30 cellular contexts compared by ENCODE assay signal in the genomic region with DNA sequence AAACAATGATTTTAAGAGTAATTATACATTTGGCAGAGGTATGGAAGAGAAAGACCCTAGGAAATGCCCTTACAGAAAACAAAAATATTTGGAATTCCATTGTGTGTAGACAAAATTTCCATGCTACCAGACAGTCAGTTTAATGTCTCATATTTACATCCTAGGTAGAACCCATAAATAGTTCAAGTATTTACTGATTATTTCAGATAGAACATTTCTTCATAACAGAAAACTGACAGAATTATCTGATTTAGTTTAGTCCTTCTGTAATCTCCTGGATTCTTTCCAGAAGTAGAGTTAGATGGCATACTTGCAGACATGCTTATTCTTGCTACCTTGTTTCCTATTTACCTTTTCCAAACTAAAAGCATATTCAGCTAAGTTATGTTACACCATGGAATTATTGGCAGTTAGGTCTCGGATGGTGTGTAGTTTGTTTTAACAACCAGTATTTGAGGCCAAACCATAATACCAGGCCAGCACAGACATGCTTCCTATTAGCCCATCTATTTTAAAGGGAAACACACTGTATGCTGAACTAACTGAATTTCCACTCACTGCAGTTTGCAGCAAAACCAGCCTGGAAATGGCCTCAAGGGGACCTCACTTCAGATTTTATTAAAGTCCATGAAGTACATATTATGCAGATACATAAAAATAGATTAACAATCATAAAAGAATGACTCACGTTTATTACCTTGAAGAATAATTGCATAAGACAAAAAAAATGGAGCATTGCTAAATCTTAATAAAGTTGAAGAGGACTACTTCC.
A peak's percentile ranks its signal among the peaks of the same experiment; 100 is the strongest.
DNase-seq lines count a peak whose midpoint lies in the region; ATAC-seq and TF ChIP-seq lines count a peak whose summit lies in the region.
"Had no signal": no experiment of that assay in that cellular context is flagged by ENCODE, and none has a peak within 500 bp of the region (broad histone marks: within the 10 kb centered on the region; RNA-seq: fewer than 3 reads in every experiment).

No MANE protein-coding gene starts in this region.

- intact Hi-C loops in ovary (cut with DNase I) (no loop called here), Right ventricle myocardium superior (cut with DNase I) (no loop called here)

- H3K4me1 Mint-ChIP-seq in mesothelial cell of epicardium: peaks cover 9% of the 10 kb centered on the region
- H3K4me1 Mint-ChIP-seq: B cell; central memory CD8-positive, alpha-beta T cell had no signal

- H3K4me3 ChIP-seq in choroid plexus epithelial cell (ENCODE audit: low read depth, low read length) (no peak overlapping the region), ovary (no peak overlapping the region)
- H3K4me3 ChIP-seq: gastroesophageal sphincter, GM23338, hepatocyte, thoracic aorta, vagina had no signal

- TF ChIP-seq CTCF in C4-2B (conservative IDR thresholded peaks at IDR 0.05) (peak; percentile 8; the same call in 1 of the 2 replicates), choroid plexus epithelial cell (conservative IDR thresholded peaks at IDR 0.05; ENCODE audit: low read depth, low read length) (no peak), mesothelial cell of epicardium (IDR thresholded peaks at IDR 0.05; ENCODE audit: unreplicated experiment) (no peak), ovary (IDR thresholded peaks at IDR 0.05) (no peak)

- H3K4me3 Mint-ChIP-seq in mesothelial cell of epicardium: no peak overlapping the region
- H3K4me3 Mint-ChIP-seq: B cell; CD8-positive, alpha-beta T cell; central memory CD8-positive, alpha-beta T cell; dendritic cell treated with granulocyte-macrophage colony-stimulating factor and Interleukin-4, amounts not matched to agents 40 ng/mL and 50 ng/mL, for 4 days; GM23338; stimulated activated naive CD8-positive, alpha-beta T cell treated with anti-CD3 and anti-CD28 coated beads, Interleukin-15, Interleukin-2, amounts not matched to agents 100 ng/mL and 50 ng/mL, for 24 hours had no signal

- WGBS in ovary, 3 donors: 52 to 56% (median 54%) methylated on average over 2 of the region's 2 CpGs

- H3K9me3 Mint-ChIP-seq in mesothelial cell of epicardium: no peaks in the 10 kb centered on the region
- H3K9me3 Mint-ChIP-seq: dendritic cell treated with granulocyte-macrophage colony-stimulating factor and Interleukin-4, amounts not matched to agents 40 ng/mL and 50 ng/mL, for 4 days; GM23338; stimulated activated naive CD8-positive, alpha-beta T cell treated with anti-CD3 and anti-CD28 coated beads, Interleukin-15, Interleukin-2, amounts not matched to agents 100 ng/mL and 50 ng/mL, for 24 hours had no signal

- TF ChIP-seq POLR2A in ovary (IDR thresholded peaks at IDR 0.05): no peak

- no peaks in the 10 kb centered on the region for H3K27me3 Mint-ChIP-seq in mesothelial cell of epicardium (ENCODE audit: low read depth)
- H3K27me3 Mint-ChIP-seq: central memory CD8-positive, alpha-beta T cell; dendritic cell treated with granulocyte-macrophage colony-stimulating factor and Interleukin-4, amounts not matched to agents 40 ng/mL and 50 ng/mL, for 4 days; stimulated activated naive CD8-positive, alpha-beta T cell treated with anti-CD3 and anti-CD28 coated beads, Interleukin-15, Interleukin-2, amounts not matched to agents 100 ng/mL and 50 ng/mL, for 24 hours had no signal

- no peaks in the 10 kb centered on the region for H3K36me3 ChIP-seq in ovary
- H3K36me3 ChIP-seq: gastroesophageal sphincter, thoracic aorta, vagina had no signal

- TF ChIP-seq EP300 in ovary (IDR thresholded peaks at IDR 0.05): no peak

- H3K27ac ChIP-seq in C4-2B (no peak overlapping the region), ovary (no peak overlapping the region)
- H3K27ac ChIP-seq: gastroesophageal sphincter, hepatocyte, parathyroid adenoma, thoracic aorta, vagina had no signal

- peak overlapping the region; percentile 58 for H3K27ac Mint-ChIP-seq in mesothelial cell of epicardium
- H3K27ac Mint-ChIP-seq: B cell; CD8-positive, alpha-beta T cell; dendritic cell treated with granulocyte-macrophage colony-stimulating factor and Interleukin-4, amounts not matched to agents 40 ng/mL and 50 ng/mL, for 4 days; GM23338; stimulated activated naive CD8-positive, alpha-beta T cell treated with anti-CD3 and anti-CD28 coated beads, Interleukin-15, Interleukin-2, amounts not matched to agents 100 ng/mL and 50 ng/mL, for 24 hours had no signal

- H3K4me1 ChIP-seq in ovary (ENCODE audit: insufficient read depth): no peaks in the 10 kb centered on the region
- H3K4me1 ChIP-seq: parathyroid adenoma, vagina had no signal

- H3K36me3 Mint-ChIP-seq in mesothelial cell of epicardium: no peaks in the 10 kb centered on the region
- H3K36me3 Mint-ChIP-seq: CD8-positive, alpha-beta T cell had no signal

- DNase-seq in NCI-H69 (lab: John Stamatoyannopoulos, UW): peak; percentile 21
- peak; percentile 25 for DNase-seq in choroid plexus epithelial cell (ENCODE audit: low read depth)
- no peak for DNase-seq in mesothelial cell of epicardium (ENCODE audit: low spot score in 2 of 2, unreplicated experiment in 2 of 2)
- DNase-seq in ovary: no peak
- no peak for DNase-seq in Right ventricle myocardium superior
- no peak for DNase-seq in RKO (ENCODE audit: low spot score)
- no peak for DNase-seq in DMS53 (lab: John Stamatoyannopoulos, UW)
- DNase-seq: activated CD4-positive, alpha-beta T cell treated with anti-CD3 and anti-CD28 coated beads, Interleukin-2, amount 50 U/mL, for 48 hours; activated T-cell treated with anti-CD3 and anti-CD28 coated beads, Interleukin-2, amount 50 U/mL, for 48 hours; CD8-positive, alpha-beta T cell; DMS 273 treated with DMSO at 0.1 percent for 48 hours; EL; KBM-7; MM.1S; NCI-H1436; NCI-H2081; NCI-H526; stimulated activated CD4-positive, alpha-beta T cell treated with anti-CD3 and anti-CD28 coated beads, Interleukin-1b, Interleukin-23, amount 100 ng/mL, for 48 hours; T-helper 1 cell had no signal

- no peaks in the 10 kb centered on the region for H3K9me3 ChIP-seq in ovary
- H3K9me3 ChIP-seq: gastroesophageal sphincter, thoracic aorta, vagina had no signal

- no peak for ATAC-seq in Right ventricle myocardium superior (ENCODE audit: poor library complexity)
- ATAC-seq: CD8-positive, alpha-beta T cell; gastroesophageal sphincter; GM23338 had no signal

- H3K27me3 ChIP-seq in ovary: no peaks in the 10 kb centered on the region
- H3K27me3 ChIP-seq: gastroesophageal sphincter, hepatocyte, vagina had no signal

Comparison
In these comparisons a context has a peak if more than half of its experiments do, and no peak if none do; other contexts are left out.
1. DNase-seq: peak in NCI-H69 (single experiment) and choroid plexus epithelial cell (single experiment); none in mesothelial cell of epicardium (0 of 2), ovary (0 of 5), Right ventricle myocardium superior (single experiment), RKO (single experiment) and DMS53 (single experiment).